In genomic region chr10:118958984-118959916, GRCh38 we compare ENCODE assay signal across 10 cellular contexts.
DNase-seq lines count a peak whose midpoint lies in the region; ATAC-seq, FAIRE-seq and TF ChIP-seq lines count a peak whose summit lies in the region.
"Had no signal": no experiment of that assay in that cellular context is flagged by ENCODE, and none has a peak within 500 bp of the region (broad histone marks: within the 10 kb centered on the region; RNA-seq: fewer than 3 reads in every experiment).

No MANE protein-coding gene starts in this region.

- H3K4me1 Mint-ChIP-seq in activated T-cell treated with anti-CD3 and anti-CD28 coated beads, Interleukin-2, amount 50 U/mL, for 24 hours (ENCODE audit: low read depth), result peaks cover 2% of the 10 kb centered on the region
- no peaks in the 10 kb centered on the region for H3K4me1 Mint-ChIP-seq in activated CD4-positive, alpha-beta T cell treated with anti-CD3 and anti-CD28 coated beads for 36 hours

- peaks cover 6% of the 10 kb centered on the region for H3K27me3 Mint-ChIP-seq in activated T-cell treated with anti-CD3 and anti-CD28 coated beads, Interleukin-2, amount 50 U/mL, for 24 hours
- peaks cover 2% of the 10 kb centered on the region for H3K27me3 Mint-ChIP-seq in activated CD4-positive, alpha-beta T cell treated with anti-CD3 and anti-CD28 coated beads for 36 hours

- no peaks in the 10 kb centered on the region for H3K27me3 ChIP-seq in body of pancreas
- H3K27me3 ChIP-seq in right lobe of liver, result no peaks in the 10 kb centered on the region
- H3K27me3 ChIP-seq in aorta (ENCODE audit: control insufficient read depth in 1 of 2, insufficient read depth in 2 of 2, low read length in 1 of 2), result no peaks in the 10 kb centered on the region

- H3K9me3 ChIP-seq in body of pancreas (no peaks in the 10 kb centered on the region), right lobe of liver (no peaks in the 10 kb centered on the region), aorta (ENCODE audit: control insufficient read depth, low read length) (no peaks in the 10 kb centered on the region)

- H3K27ac ChIP-seq in body of pancreas, result no peak overlapping the region
- H3K27ac ChIP-seq in right lobe of liver, result no peak overlapping the region
- H3K27ac ChIP-seq in aorta (ENCODE audit: low read depth in 1 of 2, low read length in 2 of 2), result no peak overlapping the region

- TF ChIP-seq POLR2A in body of pancreas (IDR thresholded peaks at IDR 0.05), result no peak
- TF ChIP-seq POLR2A in right lobe of liver (IDR thresholded peaks at IDR 0.05), result no peak

- ATAC-seq in body of pancreas (peak; percentile 90), right lobe of liver (peak; percentile 63 to 94 (median 79)), aorta (ENCODE audit: low FRiP score) (peak; percentile 82)
- no peak for ATAC-seq in activated CD4-positive, alpha-beta T cell treated with anti-CD3 and anti-CD28 coated beads for 36 hours

- intact Hi-C loops in body of pancreas (cut with DNase I) (no loop called here), right lobe of liver (cut with DNase I) (no loop called here), aorta (cut with DNase I) (loop anchor here in 1 of 2 donors (5.0 kb wide), 1 partner anchor 68 kb away; the partner anchor contains the start of gene NANOS1)
- intact Hi-C loops in activated CD4-positive, alpha-beta T cell treated with anti-CD3 and anti-CD28 coated beads for 36 hours (cut with DNase I, micrococcal nuclease), result no loop called here

- POLR2A ChIA-PET in activated CD4-positive, alpha-beta T cell treated with anti-CD3 and anti-CD28 coated beads for 36 hours (lab: Charles Lee), result no interaction called here

- DNase-seq in activated T-cell treated with anti-CD3 and anti-CD28 coated beads, Interleukin-2, amount 50 U/mL, for 24 hours, result no peak
- DNase-seq in activated T-cell treated with anti-CD3 and anti-CD28 coated beads, Interleukin-2, amount 50 U/mL, for 1 hour, result no peak
- DNase-seq in body of pancreas, result peak; percentile 50 to 76 (median 67)
- peak in 1 of 3 donors; percentile 64 for DNase-seq in right lobe of liver
- peak in 1 of 2 donors; percentile 69 for DNase-seq in aorta
- DNase-seq in activated CD4-positive, alpha-beta T cell treated with anti-CD3 and anti-CD28 coated beads for 36 hours, result no peak
- no peak for DNase-seq in D721Med (ENCODE audit: insufficient read length, low spot score)
- no peak for DNase-seq in DMS114 treated with DMSO at 0.1 percent for 48 hours (lab: John Stamatoyannopoulos, UW; ENCODE audit: unreplicated experiment)

- CTCF ChIA-PET in activated CD4-positive, alpha-beta T cell treated with anti-CD3 and anti-CD28 coated beads for 36 hours (lab: Charles Lee), result interaction anchor here (0.7 kb wide), 1 partner anchor 13 kb away, joined by 4 read pairs; no protein-coding TSS in a partner anchor

- H3K36me3 Mint-ChIP-seq in activated T-cell treated with anti-CD3 and anti-CD28 coated beads, Interleukin-2, amount 50 U/mL, for 24 hours (ENCODE audit: low read depth), result no peaks in the 10 kb centered on the region
- no peaks in the 10 kb centered on the region for H3K36me3 Mint-ChIP-seq in activated CD4-positive, alpha-beta T cell treated with anti-CD3 and anti-CD28 coated beads for 36 hours (ENCODE audit: low read depth)
- H3K36me3 Mint-ChIP-seq: CD4-positive, alpha-beta memory T cell had no signal

- peaks cover 7% of the 10 kb centered on the region for H3K4me1 ChIP-seq in body of pancreas
- peaks cover 0 to 11% (median 0%) of the 10 kb centered on the region in 4 donors for H3K4me1 ChIP-seq in right lobe of liver
- peaks cover 0 to 3% of the 10 kb centered on the region in 2 donors for H3K4me1 ChIP-seq in aorta (ENCODE audit: control insufficient read depth in 1 of 2, insufficient read depth in 2 of 2, low read length in 2 of 2)

- H3K4me3 Mint-ChIP-seq in activated T-cell treated with anti-CD3 and anti-CD28 coated beads, Interleukin-2, amount 50 U/mL, for 24 hours, result no peak overlapping the region
- no peak overlapping the region for H3K4me3 Mint-ChIP-seq in activated CD4-positive, alpha-beta T cell treated with anti-CD3 and anti-CD28 coated beads for 36 hours
- H3K4me3 Mint-ChIP-seq: CD4-positive, alpha-beta memory T cell had no signal

- H3K9me3 Mint-ChIP-seq in activated T-cell treated with anti-CD3 and anti-CD28 coated beads, Interleukin-2, amount 50 U/mL, for 24 hours, result no peaks in the 10 kb centered on the region
- H3K9me3 Mint-ChIP-seq in activated CD4-positive, alpha-beta T cell treated with anti-CD3 and anti-CD28 coated beads for 36 hours (ENCODE audit: low read depth), result no peaks in the 10 kb centered on the region
- H3K9me3 Mint-ChIP-seq: CD4-positive, alpha-beta memory T cell had no signal

- H3K27ac Mint-ChIP-seq in activated T-cell treated with anti-CD3 and anti-CD28 coated beads, Interleukin-2, amount 50 U/mL, for 24 hours, result peak overlapping the region; percentile 53
- H3K27ac Mint-ChIP-seq in activated CD4-positive, alpha-beta T cell treated with anti-CD3 and anti-CD28 coated beads for 36 hours, result no peak overlapping the region
- H3K27ac Mint-ChIP-seq: CD4-positive, alpha-beta memory T cell had no signal

- WGBS in body of pancreas, 2 donors, result 42% methylated on average over 8 to 10 of the region's 10 CpGs
- WGBS in right lobe of liver (ENCODE audit: insufficient coverage, low coverage, low lambda C conversion rate, missing lambda C conversion rate), result 24% methylated on average over 5 of the region's 10 CpGs
- 36 to 38% methylated on average over 10 of the region's 10 CpGs for WGBS in aorta, 2 donors

- H3K4me3 ChIP-seq in body of pancreas (no peak overlapping the region), right lobe of liver (no peak overlapping the region), aorta (ENCODE audit: low read length in 2 of 2) (no peak overlapping the region)

- H3K36me3 ChIP-seq in body of pancreas (replicated peaks in 1 of 2; ENCODE audit: insufficient read depth in 1 of 2, low read depth in 2 of 2), result no peaks in the 10 kb centered on the region
- H3K36me3 ChIP-seq in right lobe of liver, result no peaks in the 10 kb centered on the region
- H3K36me3 ChIP-seq in aorta (ENCODE audit: control insufficient read depth in 1 of 2, insufficient read depth in 2 of 2, low read length in 1 of 2), result no peaks in the 10 kb centered on the region

- no peak for TF ChIP-seq CTCF in body of pancreas (IDR thresholded peaks at IDR 0.05)
- no peak for TF ChIP-seq CTCF in right lobe of liver (IDR thresholded peaks at IDR 0.05)
- TF ChIP-seq CTCF in D721Med (IDR thresholded peaks at IDR 0.05; ENCODE audit: insufficient read depth, missing control alignments), result no peak

- FAIRE-seq in D721Med (lab: Jason Lieb, UNC), result no peak
- FAIRE-seq: colon had no signal

Comparison
In these comparisons a context has a peak if more than half of its experiments do, and no peak if none do; other contexts are left out.
1. DNase-seq: peak in body of pancreas (4 of 4); none in activated T-cell treated with anti-CD3 and anti-CD28 coated beads, Interleukin-2, amount 50 U/mL, for 24 hours (single experiment), activated T-cell treated with anti-CD3 and anti-CD28 coated beads, Interleukin-2, amount 50 U/mL, for 1 hour (single experiment), activated CD4-positive, alpha-beta T cell treated with anti-CD3 and anti-CD28 coated beads for 36 hours (single experiment), D721Med (single experiment) and DMS114 treated with DMSO at 0.1 percent for 48 hours (single experiment).